ENCODE assay signal across 16 cellular contexts in genomic region chr6:7998103-7998725, GRCh38.
A peak's percentile ranks its signal among the peaks of the same experiment; 100 is the strongest.
DNase-seq lines count a peak whose midpoint lies in the region; ATAC-seq and TF ChIP-seq lines count a peak whose summit lies in the region.
"Had no signal": no experiment of that assay in that cellular context is flagged by ENCODE, and none has a peak within 500 bp of the region (broad histone marks: within the 10 kb centered on the region; RNA-seq: fewer than 3 reads in every experiment).

No MANE protein-coding gene starts in this region.

- H4K20me1 ChIP-seq in SK-N-SH (ENCODE audit: insufficient read depth) = no peaks in the 10 kb centered on the region

- no peak for TF ChIP-seq RAD21 in SK-N-SH (IDR thresholded peaks at IDR 0.05; ENCODE audit: low read length)

- H3F3A ChIP-seq in SK-N-SH (replicated peaks; ENCODE audit: insufficient read depth) = peaks cover 2% of the 10 kb centered on the region

- no peaks in the 10 kb centered on the region for H3K9me2 ChIP-seq in SK-N-SH

- POLR2A ChIA-PET in SK-N-SH (lab: Yijun Ruan, JAX) = no interaction called here

- no peak overlapping the region for H3K27ac ChIP-seq in SK-N-SH (ENCODE audit: low read depth in 2 of 2, low read length in 1 of 2)
- H3K27ac ChIP-seq: 22Rv1, gastrocnemius medialis had no signal

- H3K4me1 ChIP-seq in SK-N-SH (ENCODE audit: control insufficient read depth in 1 of 2, insufficient read depth in 2 of 2, low read depth in 1 of 2, low read length in 1 of 2) = peaks cover 4 to 6% of the 10 kb centered on the region in 2 experiments; a peak in 2 of 4 replicates
- H3K4me1 ChIP-seq: gastrocnemius medialis had no signal

- ATAC-seq in SK-N-SH treated with all-trans-retinoic acid at 6 μM for 48 hours = no peak
- ATAC-seq: activated CD4-positive, CD25-positive, alpha-beta regulatory T cell treated with anti-CD3 and anti-CD28 coated beads, Interleukin-2, amount 50 U/mL, for 24 hours; gastrocnemius medialis; HCT116; natural killer cell treated with Interleukin-12 subunit alpha and Interleukin-12 subunit beta and Interleukin-15 and Interleukin-18, amount 100 ng/mL, for 72 hours; T-helper 17 cell had no signal

- no peak overlapping the region for H3K4me2 ChIP-seq in SK-N-SH

- no peak for TF ChIP-seq CTCF in SK-N-SH (IDR thresholded peaks at IDR 0.05)

- H3K27me3 ChIP-seq in SK-N-SH (ENCODE audit: insufficient read depth) = no peaks in the 10 kb centered on the region
- H3K27me3 ChIP-seq: gastrocnemius medialis had no signal

- no peaks in the 10 kb centered on the region; the same call in 1 of the 2 replicates for H3K9me3 ChIP-seq in SK-N-SH
- H3K9me3 ChIP-seq: gastrocnemius medialis had no signal

- H3K9ac ChIP-seq in SK-N-SH = no peak overlapping the region

- DNase-seq in SK-N-SH (no peak), astrocyte of the hippocampus (ENCODE audit: low read depth, low spot score) (peak; percentile 75), iris pigment epithelial cell (ENCODE audit: low read depth) (peak; percentile 96), G401 (ENCODE audit: low spot score) (no peak), SK-N-DZ (ENCODE audit: low spot score) (no peak), NCI-H1694 (lab: John Stamatoyannopoulos, UW) (no peak)
- no peak for DNase-seq in stimulated activated CD4-positive, alpha-beta T cell treated with anti-CD3 and anti-CD28 coated beads, Interleukin-4, amount 100 ng/mL, for 4 hours
- DNase-seq: activated naive CD4-positive, alpha-beta T cell; gastrocnemius medialis; NCI-H1105 treated with DMSO at 0.1 percent for 48 hours; T-helper 17 cell had no signal

- no peak overlapping the region for H2AFZ ChIP-seq in SK-N-SH (ENCODE audit: low read depth)

- no peak overlapping the region for H3K4me3 ChIP-seq in SK-N-SH (ENCODE audit: low read depth in 2 of 2, low read length in 1 of 2)
- H3K4me3 ChIP-seq: gastrocnemius medialis had no signal

- TF ChIP-seq EP300 in SK-N-SH (IDR thresholded peaks at IDR 0.05; ENCODE audit: borderline replicate concordance in 1 of 2, low read depth in 1 of 2, low read length in 1 of 2) = no peak

- WGBS in SK-N-SH (ENCODE audit: low lambda C conversion rate) = 89% methylated on average over 7 of the region's 7 CpGs

- no peaks in the 10 kb centered on the region for H3K79me2 ChIP-seq in SK-N-SH (ENCODE audit: insufficient read depth)

- no peaks in the 10 kb centered on the region for H3K36me3 ChIP-seq in SK-N-SH (replicated peaks in 1 of 2; ENCODE audit: control insufficient read depth in 1 of 2, insufficient read depth in 2 of 2, low read length in 1 of 2)
- H3K36me3 ChIP-seq: gastrocnemius medialis had no signal

- CTCF ChIA-PET in SK-N-SH (lab: Yijun Ruan, JAX) = interaction anchor here (2.8 kb wide), 1 partner anchor 276 kb away, joined by 10 read pairs; no protein-coding TSS in a partner anchor

- in situ Hi-C loops in G401 (cut with HindIII; ENCODE audit: low sequenced_read_pairs) = no loop called here

TF ChIP-seq in SK-N-SH treated with all-trans-retinoic acid at 6 μM for 48 hours, 23 proteins besides CTCF, POLR2A, EP300 and RAD21:
- TF ChIP-seq CSDC2 (CRISPR knock-in tag; IDR thresholded peaks at IDR 0.05) (no peak), ISL1 (CRISPR knock-in tag; IDR thresholded peaks at IDR 0.05) (peak; percentile 72)

TF ChIP-seq in SK-N-SH, 30 proteins besides CTCF, POLR2A, EP300 and RAD21:
- TF ChIP-seq ELF1 (IDR thresholded peaks at IDR 0.05) (no peak), ZBTB33 (IDR thresholded peaks at IDR 0.05; ENCODE audit: borderline replicate concordance, low read depth) (no peak), EZH2phosphoT487 (IDR thresholded peaks at IDR 0.05; ENCODE audit: borderline replicate concordance, low read depth) (no peak), MXI1 (IDR thresholded peaks at IDR 0.05; ENCODE audit: low read depth, low read length) (no peak), NFIC (IDR thresholded peaks at IDR 0.05; ENCODE audit: borderline replicate concordance) (no peak), REST (IDR thresholded peaks at IDR 0.05; ENCODE audit: low read depth, low read length) (no peak), CHD2 (IDR thresholded peaks at IDR 0.05; ENCODE audit: low read length, partially characterized antibody) (no peak), GABPA (IDR thresholded peaks at IDR 0.05; ENCODE audit: low read depth) (no peak), RCOR1 (IDR thresholded peaks at IDR 0.05; ENCODE audit: low read length) (no peak), TCF12 (IDR thresholded peaks at IDR 0.05) (no peak), TAF1 (IDR thresholded peaks at IDR 0.05; ENCODE audit: borderline replicate concordance, low read depth, low read length) (no peak), SIN3A (IDR thresholded peaks at IDR 0.05; ENCODE audit: borderline replicate concordance, low read depth, low read length) (no peak), RFX5 (IDR thresholded peaks at IDR 0.05; ENCODE audit: low read length) (no peak), FOXM1 (IDR thresholded peaks at IDR 0.05; ENCODE audit: low read depth) (no peak), FOSL2 (IDR thresholded peaks at IDR 0.05; ENCODE audit: borderline replicate concordance, low read depth) (no peak), TEAD4 (IDR thresholded peaks at IDR 0.05; ENCODE audit: borderline replicate concordance, insufficient read depth) (no peak), USF2 (IDR thresholded peaks at IDR 0.05; ENCODE audit: borderline replicate concordance, low read depth, low read length) (no peak), POLR2AphosphoS5 (IDR thresholded peaks at IDR 0.05; ENCODE audit: low read depth, low read length) (no peak)
- TF ChIP-seq, protein P1, sequence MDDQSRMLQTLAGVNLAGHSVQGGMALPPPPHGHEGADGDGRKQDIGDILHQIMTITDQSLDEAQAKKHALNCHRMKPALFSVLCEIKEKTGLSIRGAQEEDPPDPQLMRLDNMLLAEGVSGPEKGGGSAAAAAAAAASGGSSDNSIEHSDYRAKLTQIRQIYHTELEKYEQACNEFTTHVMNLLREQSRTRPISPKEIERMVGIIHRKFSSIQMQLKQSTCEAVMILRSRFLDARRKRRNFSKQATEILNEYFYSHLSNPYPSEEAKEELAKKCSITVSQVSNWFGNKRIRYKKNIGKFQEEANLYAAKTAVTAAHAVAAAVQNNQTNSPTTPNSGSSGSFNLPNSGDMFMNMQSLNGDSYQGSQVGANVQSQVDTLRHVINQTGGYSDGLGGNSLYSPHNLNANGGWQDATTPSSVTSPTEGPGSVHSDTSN (IDR thresholded peaks at IDR 0.05) = no peak
- TF ChIP-seq, protein P2, sequence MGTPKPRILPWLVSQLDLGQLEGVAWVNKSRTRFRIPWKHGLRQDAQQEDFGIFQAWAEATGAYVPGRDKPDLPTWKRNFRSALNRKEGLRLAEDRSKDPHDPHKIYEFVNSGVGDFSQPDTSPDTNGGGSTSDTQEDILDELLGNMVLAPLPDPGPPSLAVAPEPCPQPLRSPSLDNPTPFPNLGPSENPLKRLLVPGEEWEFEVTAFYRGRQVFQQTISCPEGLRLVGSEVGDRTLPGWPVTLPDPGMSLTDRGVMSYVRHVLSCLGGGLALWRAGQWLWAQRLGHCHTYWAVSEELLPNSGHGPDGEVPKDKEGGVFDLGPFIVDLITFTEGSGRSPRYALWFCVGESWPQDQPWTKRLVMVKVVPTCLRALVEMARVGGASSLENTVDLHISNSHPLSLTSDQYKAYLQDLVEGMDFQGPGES (IDR thresholded peaks at IDR 0.05; ENCODE audit: low read depth, low read length) = no peak

Comparison
In these comparisons a context has a peak if more than half of its experiments do, and no peak if none do; other contexts are left out.
1. DNase-seq: peak in astrocyte of the hippocampus (single experiment) and iris pigment epithelial cell (single experiment); none in SK-N-SH (single experiment), G401 (single experiment), SK-N-DZ (single experiment), stimulated activated CD4-positive, alpha-beta T cell treated with anti-CD3 and anti-CD28 coated beads, Interleukin-4, amount 100 ng/mL, for 4 hours (0 of 2) and NCI-H1694 (single experiment).